Comparison of ENCODE assay signal across 8 cellular contexts in genomic region chr3:19946291-19946831, GRCh38. TPM values are rescaled to one million over a fixed set of nuclear protein-coding genes. Genes with fewer than 3 reads are reported as not detected.
A peak's percentile ranks its signal among the peaks of the same experiment; 100 is the strongest.
DNase-seq lines count a peak whose midpoint lies in the region; ATAC-seq and TF ChIP-seq lines count a peak whose summit lies in the region.

No MANE protein-coding gene starts in this region.

- no peaks in the 10 kb centered on the region for H3K9me3 ChIP-seq in heart right ventricle

- POLR2A ChIA-PET in activated B cell treated with CpG ODN at 0.5 μM for 24 hours (lab: Charles Lee): interaction anchor here (0.6 to 1.6 kb wide), 4 partner anchors 95 to 240 kb away, joined by 3 to 5 read pairs (median 4); partner anchors contain the start of gene SGO1

- no peaks in the 10 kb centered on the region for H3K9me3 Mint-ChIP-seq in activated B cell treated with CpG ODN at 0.5 μM for 24 hours

- peak overlapping the region; percentile 99 for H3K4me3 ChIP-seq in ACC112 (ENCODE audit: low read depth, low read length)
- peak overlapping the region; percentile 66 to 99 (median 96) for H3K4me3 ChIP-seq in heart right ventricle
- peak overlapping the region; percentile 75 for H3K4me3 ChIP-seq in skeletal muscle cell (ENCODE audit: low read depth, low read length)

- whole genome bisulfite sequencing in heart right ventricle, 2 donors: 15 to 18% methylated on average over 17 of the region's 17 CpGs

- no peaks in the 10 kb centered on the region for H3K27me3 Mint-ChIP-seq in activated B cell treated with CpG ODN at 0.5 μM for 24 hours

- H3K4me1 ChIP-seq in ACC112 (ENCODE audit: control insufficient read depth, insufficient read depth, low read length, unreplicated experiment): peaks cover 5% of the 10 kb centered on the region
- H3K4me1 ChIP-seq in heart right ventricle: peaks cover 0 to 37% (median 34%) of the 10 kb centered on the region in 9 donors

- no peaks in the 10 kb centered on the region for H3K27me3 ChIP-seq in ACC112 (ENCODE audit: insufficient read depth, low read length)
- no peaks in the 10 kb centered on the region for H3K27me3 ChIP-seq in heart right ventricle

- peaks cover 22% of the 10 kb centered on the region for H3K36me3 Mint-ChIP-seq in activated B cell treated with CpG ODN at 0.5 μM for 24 hours (ENCODE audit: low read depth)

- H3K4me3 Mint-ChIP-seq in activated B cell treated with CpG ODN at 0.5 μM for 24 hours: peak overlapping the region; percentile 94

- peaks cover 6% of the 10 kb centered on the region for H3K36me3 ChIP-seq in ACC112 (ENCODE audit: insufficient read depth, low read length)
- peaks cover 0 to 14% (median 0%) of the 10 kb centered on the region in 9 donors for H3K36me3 ChIP-seq in heart right ventricle

- DNase-seq in activated B cell treated with CpG ODN at 0.5 μM for 24 hours (no peak), heart right ventricle (no peak), skeletal muscle cell (ENCODE audit: low read depth) (no peak), SKM-1 treated with dmso at 0.1 percent for 144 hours (lab: John Stamatoyannopoulos, UW; ENCODE audit: unreplicated experiment) (no peak)
- no peak for DNase-seq in effector CD8-positive, alpha-beta T cell (lab: John Stamatoyannopoulos, UW)

- H3K27ac ChIP-seq in ACC112 (ENCODE audit: low read depth, low read length) (peak overlapping the region; percentile 94), heart right ventricle (peak overlapping the region; percentile 89 to 99 (median 98))

- peak overlapping the region; percentile 89 for H2AFZ ChIP-seq in ACC112 (ENCODE audit: low read length, unreplicated experiment)

- peaks cover 44% of the 10 kb centered on the region for H3K4me1 Mint-ChIP-seq in activated B cell treated with CpG ODN at 0.5 μM for 24 hours

- CTCF ChIA-PET in activated B cell treated with CpG ODN at 0.5 μM for 24 hours (lab: Charles Lee): interaction anchor here (1.4 kb wide), 1 partner anchor 240 kb away, joined by 3 read pairs; the partner anchor contains the start of gene SGO1

- TF ChIP-seq CTCF in activated B cell treated with CpG ODN at 0.5 μM for 24 hours (IDR thresholded peaks at IDR 0.05): no peak
- TF ChIP-seq CTCF in heart right ventricle (IDR thresholded peaks at IDR 0.05): no peak

- H3K79me2 ChIP-seq in ACC112 (ENCODE audit: control insufficient read depth, insufficient read depth, low read length, unreplicated experiment): peaks cover 41% of the 10 kb centered on the region

- peak overlapping the region; percentile 96 for H3K27ac Mint-ChIP-seq in activated B cell treated with CpG ODN at 0.5 μM for 24 hours

- intact Hi-C loops in activated B cell treated with CpG ODN at 0.5 μM for 24 hours (cut with micrococcal nuclease): loop anchor here (2.0 to 10.0 kb wide), 4 partner anchors 59 to 1522 kb away; partner anchors contain the start of gene SATB1
- intact Hi-C loops in heart right ventricle (cut with DNase I): loop anchor here in 8 of 10 donors (2.0 to 10.0 kb wide), 11 partner anchors 58 to 241 kb away; partner anchors contain the start of genes KAT2B (in 5 of the 8) and SGO1 (in 4 of the 8)

- ATAC-seq in GM18868 (IDR thresholded peaks at IDR 0.05; ENCODE audit: unreplicated experiment) (peak; percentile 7), HG03354 (IDR thresholded peaks at IDR 0.05; ENCODE audit: poor library complexity, severe bottlenecking, unreplicated experiment) (peak; percentile 18), activated B cell treated with CpG ODN at 0.5 μM for 24 hours (ENCODE audit: low read depth) (peak; percentile 9), heart right ventricle (peak; percentile 0 to 33 (median 6))

RNA-seq across cellular contexts. Expression of gene RAB5A, which starts 0.5 kb away (rescaled TPM):
- total RNA-seq in activated B cell treated with CpG ODN at 0.5 μM for 24 hours (43.2 and 45.2 TPM in 2 replicates), heart right ventricle (10 to 100 TPM; 52.2 to 80.9 (median 66.9) TPM)
- 10 to 100 TPM; 33.9 to 41.3 TPM for polyA plus RNA-seq in heart right ventricle

RNA-seq across cellular contexts. Expression of gene EFHB, which starts 12.3 kb away (rescaled TPM):
- total RNA-seq in activated B cell treated with CpG ODN at 0.5 μM for 24 hours (0.84 TPM in 1 of 2 replicates, not detected in the other), heart right ventricle (under 1 TPM in 8 of 10 donors, not detected in 2; 0.34 to 0.94 (median 0.64) TPM)
- polyA plus RNA-seq in heart right ventricle: 1 to 10 TPM in 1 of 2 donors, under 1 TPM in 1; 0.19 to 1.6 TPM
